In the genomic region with DNA sequence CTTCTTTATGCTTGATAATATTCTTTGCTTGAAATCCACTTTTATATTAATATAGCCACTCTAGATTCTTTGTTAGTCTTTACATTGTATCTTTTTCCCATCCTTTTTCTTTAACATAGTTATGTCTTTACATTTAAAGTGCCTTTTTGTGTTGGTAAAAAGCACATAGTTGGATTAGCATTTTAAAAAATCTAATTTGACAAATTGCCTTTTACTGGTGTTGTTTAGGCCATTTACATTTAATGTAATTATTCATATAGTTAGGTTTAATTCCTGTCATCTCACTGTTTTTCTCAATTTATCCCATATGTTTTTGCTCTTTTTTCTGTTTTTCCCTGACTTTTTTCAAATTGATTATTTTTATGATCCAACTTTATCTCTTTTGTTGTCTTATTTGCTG, we compare ENCODE assay signal across 17 cellular contexts.
DNase-seq lines count a peak whose midpoint lies in the region; ATAC-seq, FAIRE-seq and TF ChIP-seq lines count a peak whose summit lies in the region.
"Had no signal": no experiment of that assay in that cellular context is flagged by ENCODE, and none has a peak within 500 bp of the region (broad histone marks: within the 10 kb centered on the region; RNA-seq: fewer than 3 reads in every experiment).

No MANE protein-coding gene starts in this region.

- TF ChIP-seq POLR2A in HCT116 (IDR thresholded peaks at IDR 0.05; ENCODE audit: borderline replicate concordance, extremely low read depth, insufficient read depth, insufficient read length) (no peak), GM12878 (IDR thresholded peaks at IDR 0.05; ENCODE audit: low read depth, low read length) (no peak)

- H3K9ac ChIP-seq in HCT116 (ENCODE audit: low read length) (no peak overlapping the region), GM12878 (ENCODE audit: control insufficient read depth, insufficient read depth, low read length) (no peak overlapping the region)

- TF ChIP-seq RAD21 in HCT116 (IDR thresholded peaks at IDR 0.05; ENCODE audit: low read depth) = no peak
- TF ChIP-seq RAD21 in GM12878 (IDR thresholded peaks at IDR 0.05; ENCODE audit: insufficient read depth, low read depth, low read length) = no peak

- H3K27ac Mint-ChIP-seq in activated naive CD8-positive, alpha-beta T cell treated with anti-CD3 and anti-CD28 coated beads for 36 hours = no peak overlapping the region
- H3K27ac Mint-ChIP-seq: CD4-positive, alpha-beta memory T cell had no signal

- H3K79me2 ChIP-seq in HCT116 (ENCODE audit: insufficient read depth, low read length) (no peaks in the 10 kb centered on the region), GM12878 (ENCODE audit: control insufficient read depth, insufficient read depth, low read length) (no peaks in the 10 kb centered on the region)

- BruUV-seq in HCT116 (replicated peaks; lab: Mats Ljungman, UMichigan) (no TSS peak), GM12878 (replicated peaks; lab: Mats Ljungman, UMichigan) (no TSS peak)

- in situ Hi-C loops in GM12878 (cut with MboI) = loop anchor here (25.0 kb wide), 1 partner anchor 352 kb away; no protein-coding TSS in a partner anchor

- H3K27ac ChIP-seq in HCT116 (ENCODE audit: low read depth, low read length) (no peak overlapping the region), GM12878 (ENCODE audit: control insufficient read depth, insufficient read depth) (no peak overlapping the region), pancreas (no peak overlapping the region)

- CTCF ChIA-PET in HCT116 (lab: Charles Lee) = no interaction called here
- CTCF ChIA-PET in GM12878 (lab: Yijun Ruan, JAX) = no interaction called here

- POLR2A ChIA-PET in HCT116 (lab: Charles Lee) = no interaction called here
- POLR2A ChIA-PET in GM12878 (lab: Charles Lee) = no interaction called here

- peaks cover 28% of the 10 kb centered on the region for H3K9me3 Mint-ChIP-seq in activated naive CD8-positive, alpha-beta T cell treated with anti-CD3 and anti-CD28 coated beads for 36 hours

- TF ChIP-seq CTCF in HCT116 (IDR thresholded peaks at IDR 0.05 in 2 of 3, conservative IDR thresholded peaks at IDR 0.05 in 1 of 3; ENCODE audit: borderline replicate concordance in 1 of 3, insufficient read depth in 1 of 3, low read depth in 2 of 3, low read length in 2 of 3) (no peak), GM12878 (IDR thresholded peaks at IDR 0.05 in 2 of 3, conservative IDR thresholded peaks at IDR 0.05 in 1 of 3; ENCODE audit: control insufficient read depth in 2 of 3, extremely low read depth in 1 of 3, insufficient read depth in 1 of 3, low read depth in 3 of 3, low read length in 3 of 3) (no peak), pancreas (IDR thresholded peaks at IDR 0.05) (no peak)

- no peaks in the 10 kb centered on the region for H4K20me1 ChIP-seq in HCT116 (ENCODE audit: insufficient read depth)
- H4K20me1 ChIP-seq in GM12878 (ENCODE audit: control insufficient read depth, insufficient read depth) = no peaks in the 10 kb centered on the region

- TF ChIP-seq EP300 in GM12878 (IDR thresholded peaks at IDR 0.05; ENCODE audit: borderline replicate concordance in 1 of 2, control insufficient read depth in 1 of 2, low read depth in 2 of 2, low read length in 2 of 2) = no peak

- FAIRE-seq in TTC549 (lab: Jason Lieb, UNC) (peak; percentile 65), GM12878 (lab: Jason Lieb, UNC) (no peak), pancreas (lab: Jason Lieb, UNC) (peak; percentile 51)
- FAIRE-seq: GM18507, H54 had no signal

- RAD21 ChIA-PET in HCT116 (lab: Charles Lee; ENCODE audit: low non-redundant PET in 1 of 2, low total read pairs in 2 of 2, uncharacterized antibody in 2 of 2, unreplicated experiment in 2 of 2) (no interaction called here), GM12878 (lab: Charles Lee; ENCODE audit: unreplicated experiment) (interaction anchor here (3.4 kb wide), 1 partner anchor 19 kb away, joined by 9 read pairs; no protein-coding TSS in a partner anchor)

- no peaks in the 10 kb centered on the region for H3K9me2 ChIP-seq in HCT116 (ENCODE audit: insufficient read depth)

- H3K4me3 ChIP-seq in HCT116 (replicated peaks in 1 of 2; ENCODE audit: low read depth in 1 of 2, low read length in 2 of 2) (no peak overlapping the region), GM12878 (no peak overlapping the region), pancreas (no peak overlapping the region)
- H3K4me3 ChIP-seq: HAP-1 had no signal

- no peak overlapping the region for H2AFZ ChIP-seq in HCT116 (ENCODE audit: low read depth, low read length, poor library complexity, severe bottlenecking)
- no peak overlapping the region for H2AFZ ChIP-seq in GM12878 (ENCODE audit: control insufficient read depth, low read depth, low read length)

- H3K27me3 ChIP-seq in HCT116 (ENCODE audit: insufficient read depth, low read length) (no peaks in the 10 kb centered on the region), GM12878 (replicated peaks in 1 of 2; ENCODE audit: control insufficient read depth in 2 of 2, insufficient read depth in 2 of 2, low read length in 1 of 2) (no peaks in the 10 kb centered on the region), pancreas (no peaks in the 10 kb centered on the region)

- no peak overlapping the region for H3K4me2 ChIP-seq in HCT116 (ENCODE audit: low read length)
- no peak overlapping the region for H3K4me2 ChIP-seq in GM12878 (ENCODE audit: control insufficient read depth, insufficient read depth)

- DNase-seq in HCT116 (ENCODE audit: low read depth, low spot score) = no peak
- DNase-seq in GM12878 (ENCODE audit: low read depth, low spot score) = no peak
- DNase-seq in pancreas = no peak
- no peak for DNase-seq in GM19238 (ENCODE audit: insufficient read length, low spot score)
- DNase-seq in activated naive CD8-positive, alpha-beta T cell treated with anti-CD3 and anti-CD28 coated beads for 36 hours = no peak
- DNase-seq: C1 segment of cervical spinal cord; Calu3; CD4-positive, alpha-beta memory T cell; COR-L47; DMS53; DMS79 treated with DMSO at 0.1 percent for 48 hours; GOT3 had no signal

- peaks cover 9% of the 10 kb centered on the region for H3K4me1 Mint-ChIP-seq in activated naive CD8-positive, alpha-beta T cell treated with anti-CD3 and anti-CD28 coated beads for 36 hours

- H3K36me3 ChIP-seq in HCT116 (ENCODE audit: control insufficient read depth in 1 of 2, insufficient read depth in 2 of 2, low read length in 2 of 2) (no peaks in the 10 kb centered on the region; a peak in 1 of 4 replicates), GM12878 (ENCODE audit: control insufficient read depth in 2 of 2, insufficient read depth in 2 of 2, low read length in 1 of 2) (no peaks in the 10 kb centered on the region), pancreas (no peaks in the 10 kb centered on the region)
- H3K36me3 ChIP-seq: HAP-1 had no signal

- SMC1A ChIA-PET in GM12878 (lab: Charles Lee; ENCODE audit: uncharacterized antibody, unreplicated experiment) = no interaction called here

- peaks cover 11% of the 10 kb centered on the region for H3K27me3 Mint-ChIP-seq in activated naive CD8-positive, alpha-beta T cell treated with anti-CD3 and anti-CD28 coated beads for 36 hours
- H3K27me3 Mint-ChIP-seq: CD4-positive, alpha-beta memory T cell had no signal

- intact Hi-C loops in HCT116 (cut with micrococcal nuclease) (no loop called here), GM12878 (cut with micrococcal nuclease; ENCODE audit: unreplicated experiment) (no loop called here), pancreas (cut with DNase I) (no loop called here)

- H3K36me3 Mint-ChIP-seq in activated naive CD8-positive, alpha-beta T cell treated with anti-CD3 and anti-CD28 coated beads for 36 hours = peaks cover 18% of the 10 kb centered on the region

- no peaks in the 10 kb centered on the region for H3K4me1 ChIP-seq in HCT116 (ENCODE audit: control insufficient read depth in 1 of 2, insufficient read depth in 2 of 2, low read length in 2 of 2)
- H3K4me1 ChIP-seq in GM12878 (ENCODE audit: control insufficient read depth, insufficient read depth, low read length) = peaks cover 6% of the 10 kb centered on the region; the same call in 1 of the 2 replicates
- H3K4me1 ChIP-seq in pancreas = no peaks in the 10 kb centered on the region
- H3K4me1 ChIP-seq: HAP-1 had no signal

- no peak for ATAC-seq in HCT116
- ATAC-seq in GM12878 = no peak
- ATAC-seq in pancreas = no peak
- ATAC-seq in HG02852 (IDR thresholded peaks at IDR 0.05; ENCODE audit: unreplicated experiment) = no peak

- H3K4me3 Mint-ChIP-seq in activated naive CD8-positive, alpha-beta T cell treated with anti-CD3 and anti-CD28 coated beads for 36 hours = no peak overlapping the region
- H3K4me3 Mint-ChIP-seq: CD4-positive, alpha-beta memory T cell had no signal

- H3K9me3 ChIP-seq in HCT116 (ENCODE audit: control insufficient read depth in 1 of 2, insufficient read depth in 1 of 2, low read depth in 1 of 2, low read length in 2 of 2) (peaks cover 4 to 7% of the 10 kb centered on the region in 2 experiments; a peak in 2 of 4 replicates), GM12878 (replicated peaks; ENCODE audit: control insufficient read depth, insufficient read depth, low read length) (peaks cover 12% of the 10 kb centered on the region), pancreas (no peaks in the 10 kb centered on the region)
- H3K9me3 ChIP-seq: HAP-1 had no signal

TF ChIP-seq in HCT116, 20 proteins besides CTCF, POLR2A, EP300 and RAD21:
- no peak for TF ChIP-seq TCF7L2 (IDR thresholded peaks at IDR 0.05; ENCODE audit: borderline replicate concordance, extremely low read depth, insufficient read depth, insufficient read length)
- TF ChIP-seq FOSL1 (IDR thresholded peaks at IDR 0.05; ENCODE audit: low read depth) = no peak
- peak; percentile 37; the same call in 1 of the 2 replicates for TF ChIP-seq CBX3 (IDR thresholded peaks at IDR 0.05; ENCODE audit: low read depth)

Comparison
In these comparisons a context has a peak if more than half of its experiments do, and no peak if none do; other contexts are left out.
1. Of the 18 proteins assayed by ChIP-seq in both GM12878 and HCT116: peak only in GM12878: none; only in HCT116: CBX3; in both: none; in neither: 17.